11 cellular contexts compared by ENCODE assay signal in genomic region chr4:67122029-67122428, GRCh38.
DNase-seq lines count a peak whose midpoint lies in the region; ATAC-seq and TF ChIP-seq lines count a peak whose summit lies in the region.
"Had no signal": no experiment of that assay in that cellular context is flagged by ENCODE, and none has a peak within 500 bp of the region (broad histone marks: within the 10 kb centered on the region; RNA-seq: fewer than 3 reads in every experiment).

No MANE protein-coding gene starts in this region.

- H3K4me1 ChIP-seq in mucosa of descending colon (ENCODE audit: low read depth), result no peaks in the 10 kb centered on the region

- DNase-seq in LoVo (ENCODE audit: low spot score) (peak; percentile 20), astrocyte of the hippocampus (ENCODE audit: low read depth, low spot score) (peak; percentile 10), myocyte (ENCODE audit: low read depth) (peak; percentile 44), foreskin melanocyte (no peak), mucosa of descending colon (no peak)
- no peak for DNase-seq in activated T-cell treated with anti-CD3 and anti-CD28 coated beads, Interleukin-2, amount 50 U/mL, for 24 hours
- DNase-seq: activated T-cell treated with anti-CD3 and anti-CD28 coated beads for 4 hours; HCEC 1CT; stimulated activated CD4-positive, alpha-beta T cell treated with anti-CD3 and anti-CD28 coated beads, Interleukin-2, amount 100 ng/mL, for 48 hours had no signal

- no peak overlapping the region for H3K4me3 ChIP-seq in mucosa of descending colon

- H3K9me3 ChIP-seq in mucosa of descending colon, result no peaks in the 10 kb centered on the region

- peaks cover 2% of the 10 kb centered on the region for H3K9me3 Mint-ChIP-seq in activated T-cell treated with anti-CD3 and anti-CD28 coated beads, Interleukin-2, amount 50 U/mL, for 24 hours

- ATAC-seq in GM19397 (IDR thresholded peaks at IDR 0.05; ENCODE audit: unreplicated experiment) (no peak), mucosa of descending colon (no peak)

- no peaks in the 10 kb centered on the region for H3K36me3 ChIP-seq in mucosa of descending colon (ENCODE audit: low read depth)

- intact Hi-C loops in mucosa of descending colon (cut with DNase I, micrococcal nuclease), result no loop called here

- TF ChIP-seq CTCF in GM12873 (IDR thresholded peaks at IDR 0.05; ENCODE audit: insufficient read depth, low read depth, low read length, missing control alignments) (peak; percentile 46), mucosa of descending colon (IDR thresholded peaks at IDR 0.05) (no peak)

- H3K36me3 Mint-ChIP-seq in activated T-cell treated with anti-CD3 and anti-CD28 coated beads, Interleukin-2, amount 50 U/mL, for 24 hours (ENCODE audit: low read depth), result no peaks in the 10 kb centered on the region

- H3K27ac Mint-ChIP-seq in activated T-cell treated with anti-CD3 and anti-CD28 coated beads, Interleukin-2, amount 50 U/mL, for 24 hours, result no peak overlapping the region

- no peaks in the 10 kb centered on the region for H3K4me1 Mint-ChIP-seq in activated T-cell treated with anti-CD3 and anti-CD28 coated beads, Interleukin-2, amount 50 U/mL, for 24 hours (ENCODE audit: low read depth)

- H3K27me3 Mint-ChIP-seq in activated T-cell treated with anti-CD3 and anti-CD28 coated beads, Interleukin-2, amount 50 U/mL, for 24 hours, result no peaks in the 10 kb centered on the region

- H3K4me3 Mint-ChIP-seq in activated T-cell treated with anti-CD3 and anti-CD28 coated beads, Interleukin-2, amount 50 U/mL, for 24 hours, result no peak overlapping the region

Comparison
In these comparisons a context has a peak if more than half of its experiments do, and no peak if none do; other contexts are left out.
1. DNase-seq: peak in LoVo (single experiment), astrocyte of the hippocampus (single experiment) and myocyte (single experiment); none in foreskin melanocyte (single experiment), activated T-cell treated with anti-CD3 and anti-CD28 coated beads, Interleukin-2, amount 50 U/mL, for 24 hours (single experiment) and mucosa of descending colon (0 of 3).